In genomic region chr11:10494636-10495463, GRCh38 we compare ENCODE assay signal across 1 cellular context.
TF ChIP-seq lines count a peak whose summit lies in the region.

No MANE protein-coding gene starts in this region.

TF ChIP-seq in H1, 55 proteins besides CTCF, POLR2A, EP300 and RAD21:
- TF ChIP-seq KDM5A (IDR thresholded peaks at IDR 0.05; ENCODE audit: low read length) (no peak), SIX5 (IDR thresholded peaks at IDR 0.05; ENCODE audit: low read depth, low read length) (no peak), RFX5 (IDR thresholded peaks at IDR 0.05; ENCODE audit: borderline replicate concordance, low read depth, low read length) (no peak), SIN3A (conservative IDR thresholded peaks at IDR 0.05 in 1 of 2, IDR thresholded peaks at IDR 0.05 in 1 of 2; ENCODE audit: low read depth in 1 of 2, low read length in 2 of 2) (no peak), SUZ12 (IDR thresholded peaks at IDR 0.05; ENCODE audit: low read length) (no peak), BRCA1 (IDR thresholded peaks at IDR 0.05; ENCODE audit: low read depth, low read length) (no peak)
